10 cellular contexts compared by ENCODE assay signal in genomic region chr3:196620228-196620627, GRCh38. TPM values are rescaled to one million over a fixed set of nuclear protein-coding genes. Genes with fewer than 3 reads are reported as not detected.
A peak's percentile ranks its signal among the peaks of the same experiment; 100 is the strongest.
DNase-seq lines count a peak whose midpoint lies in the region; ATAC-seq, FAIRE-seq and TF ChIP-seq lines count a peak whose summit lies in the region.
"Had no signal": no experiment of that assay in that cellular context is flagged by ENCODE, and none has a peak within 500 bp of the region (broad histone marks: within the 10 kb centered on the region; RNA-seq: fewer than 3 reads in every experiment).

No MANE protein-coding gene starts in this region.

- H3K27me3 Mint-ChIP-seq in central memory CD8-positive, alpha-beta T cell = no peaks in the 10 kb centered on the region
- H3K27me3 Mint-ChIP-seq in nephron progenitor cell (ENCODE audit: low read depth, poor library complexity) (peaks cover 7% of the 10 kb centered on the region), WTC11 (ENCODE audit: low read depth) (no peaks in the 10 kb centered on the region; the same call in 1 of the 2 replicates)

- no peak for FAIRE-seq in small intestine (lab: Jason Lieb, UNC)

- ATAC-seq in GM18517 (IDR thresholded peaks at IDR 0.05; ENCODE audit: unreplicated experiment) (peak; percentile 73), HG03520 (IDR thresholded peaks at IDR 0.05; ENCODE audit: unreplicated experiment) (peak; percentile 63), WTC11 (no peak)
- ATAC-seq in central memory CD8-positive, alpha-beta T cell (replicated peaks; ENCODE audit: extremely low read depth, poor library complexity, severe bottlenecking) = no peak

- H3K36me3 ChIP-seq in small intestine (ENCODE audit: control insufficient read depth in 2 of 2, insufficient read depth in 2 of 2, low read length in 2 of 2) = no peaks in the 10 kb centered on the region

- peak overlapping the region; percentile 64 for H3K27ac Mint-ChIP-seq in central memory CD8-positive, alpha-beta T cell (ENCODE audit: low read depth)
- H3K27ac Mint-ChIP-seq in nephron progenitor cell = peak overlapping the region; percentile 92
- H3K27ac Mint-ChIP-seq in WTC11 = no peak overlapping the region

- no peaks in the 10 kb centered on the region for H3K9me3 Mint-ChIP-seq in central memory CD8-positive, alpha-beta T cell
- H3K9me3 Mint-ChIP-seq in nephron progenitor cell (no peaks in the 10 kb centered on the region), WTC11 (no peaks in the 10 kb centered on the region)

- DNase-seq in central memory CD8-positive, alpha-beta T cell (ENCODE audit: low spot score in 2 of 2) = no peak
- DNase-seq in nephron progenitor cell (no peak), small intestine (no peak), WTC11 (ENCODE audit: low spot score) (no peak), NCI-H146 (lab: John Stamatoyannopoulos, UW) (no peak)
- no peak for DNase-seq in effector CD8-positive, alpha-beta T cell (lab: John Stamatoyannopoulos, UW)
- DNase-seq: cortex of kidney had no signal

- POLR2A ChIA-PET in WTC11 (lab: Charles Lee) = no interaction called here

- no peak overlapping the region for H3K4me3 ChIP-seq in small intestine (ENCODE audit: low read depth in 1 of 2, low read length in 2 of 2)
- H3K4me3 ChIP-seq: skin epidermis had no signal

- peaks cover 26% of the 10 kb centered on the region for H3K4me1 Mint-ChIP-seq in central memory CD8-positive, alpha-beta T cell
- H3K4me1 Mint-ChIP-seq in nephron progenitor cell (peaks cover 25% of the 10 kb centered on the region), WTC11 (peaks cover 16% of the 10 kb centered on the region)

- WGBS in small intestine, 3 donors = 62 to 83% (median 81%) methylated on average over 11 of the region's 11 CpGs

- peak overlapping the region in 1 of 2 donors; percentile 26 for H3K27ac ChIP-seq in small intestine (ENCODE audit: low read depth in 1 of 2, low read length in 1 of 2)

- H3K27me3 ChIP-seq in small intestine (ENCODE audit: control insufficient read depth in 2 of 2, insufficient read depth in 2 of 2, low read length in 2 of 2) = no peaks in the 10 kb centered on the region

- no peak overlapping the region for H3K4me3 Mint-ChIP-seq in central memory CD8-positive, alpha-beta T cell
- H3K4me3 Mint-ChIP-seq in nephron progenitor cell (no peak overlapping the region), WTC11 (no peak overlapping the region)

- CTCF ChIA-PET in WTC11 (lab: Charles Lee) = interaction anchor here (0.6 kb wide), 1 partner anchor 11 kb away, joined by 3 read pairs; no protein-coding TSS in a partner anchor

- H3K4me1 ChIP-seq in small intestine (ENCODE audit: control insufficient read depth in 2 of 2, insufficient read depth in 1 of 2, low read depth in 1 of 2, low read length in 1 of 2) = no peaks in the 10 kb centered on the region

- H3K9me3 ChIP-seq in small intestine (ENCODE audit: control insufficient read depth, low read depth) = no peaks in the 10 kb centered on the region

- TF ChIP-seq CTCF in nephron progenitor cell (IDR thresholded peaks at IDR 0.05) (no peak), WTC11 (IDR thresholded peaks at IDR 0.05) (no peak)

- H3K36me3 Mint-ChIP-seq in central memory CD8-positive, alpha-beta T cell (ENCODE audit: insufficient read depth) = peaks cover 4% of the 10 kb centered on the region
- H3K36me3 Mint-ChIP-seq in nephron progenitor cell (ENCODE audit: low read depth) (no peaks in the 10 kb centered on the region), WTC11 (no peaks in the 10 kb centered on the region)

TF ChIP-seq in WTC11, 78 proteins besides CTCF, POLR2A, EP300 and RAD21:
- no peak for TF ChIP-seq TP53 (CRISPR knock-in tag; IDR thresholded peaks at IDR 0.05)
- TF ChIP-seq, protein P1, sequence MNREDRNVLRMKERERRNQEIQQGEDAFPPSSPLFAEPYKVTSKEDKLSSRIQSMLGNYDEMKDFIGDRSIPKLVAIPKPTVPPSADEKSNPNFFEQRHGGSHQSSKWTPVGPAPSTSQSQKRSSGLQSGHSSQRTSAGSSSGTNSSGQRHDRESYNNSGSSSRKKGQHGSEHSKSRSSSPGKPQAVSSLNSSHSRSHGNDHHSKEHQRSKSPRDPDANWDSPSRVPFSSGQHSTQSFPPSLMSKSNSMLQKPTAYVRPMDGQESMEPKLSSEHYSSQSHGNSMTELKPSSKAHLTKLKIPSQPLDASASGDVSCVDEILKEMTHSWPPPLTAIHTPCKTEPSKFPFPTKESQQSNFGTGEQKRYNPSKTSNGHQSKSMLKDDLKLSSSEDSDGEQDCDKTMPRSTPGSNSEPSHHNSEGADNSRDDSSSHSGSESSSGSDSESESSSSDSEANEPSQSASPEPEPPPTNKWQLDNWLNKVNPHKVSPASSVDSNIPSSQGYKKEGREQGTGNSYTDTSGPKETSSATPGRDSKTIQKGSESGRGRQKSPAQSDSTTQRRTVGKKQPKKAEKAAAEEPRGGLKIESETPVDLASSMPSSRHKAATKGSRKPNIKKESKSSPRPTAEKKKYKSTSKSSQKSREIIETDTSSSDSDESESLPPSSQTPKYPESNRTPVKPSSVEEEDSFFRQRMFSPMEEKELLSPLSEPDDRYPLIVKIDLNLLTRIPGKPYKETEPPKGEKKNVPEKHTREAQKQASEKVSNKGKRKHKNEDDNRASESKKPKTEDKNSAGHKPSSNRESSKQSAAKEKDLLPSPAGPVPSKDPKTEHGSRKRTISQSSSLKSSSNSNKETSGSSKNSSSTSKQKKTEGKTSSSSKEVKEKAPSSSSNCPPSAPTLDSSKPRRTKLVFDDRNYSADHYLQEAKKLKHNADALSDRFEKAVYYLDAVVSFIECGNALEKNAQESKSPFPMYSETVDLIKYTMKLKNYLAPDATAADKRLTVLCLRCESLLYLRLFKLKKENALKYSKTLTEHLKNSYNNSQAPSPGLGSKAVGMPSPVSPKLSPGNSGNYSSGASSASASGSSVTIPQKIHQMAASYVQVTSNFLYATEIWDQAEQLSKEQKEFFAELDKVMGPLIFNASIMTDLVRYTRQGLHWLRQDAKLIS (CRISPR knock-in tag; IDR thresholded peaks at IDR 0.05; ENCODE audit: borderline replicate concordance) = no peak
- TF ChIP-seq, protein P2, sequence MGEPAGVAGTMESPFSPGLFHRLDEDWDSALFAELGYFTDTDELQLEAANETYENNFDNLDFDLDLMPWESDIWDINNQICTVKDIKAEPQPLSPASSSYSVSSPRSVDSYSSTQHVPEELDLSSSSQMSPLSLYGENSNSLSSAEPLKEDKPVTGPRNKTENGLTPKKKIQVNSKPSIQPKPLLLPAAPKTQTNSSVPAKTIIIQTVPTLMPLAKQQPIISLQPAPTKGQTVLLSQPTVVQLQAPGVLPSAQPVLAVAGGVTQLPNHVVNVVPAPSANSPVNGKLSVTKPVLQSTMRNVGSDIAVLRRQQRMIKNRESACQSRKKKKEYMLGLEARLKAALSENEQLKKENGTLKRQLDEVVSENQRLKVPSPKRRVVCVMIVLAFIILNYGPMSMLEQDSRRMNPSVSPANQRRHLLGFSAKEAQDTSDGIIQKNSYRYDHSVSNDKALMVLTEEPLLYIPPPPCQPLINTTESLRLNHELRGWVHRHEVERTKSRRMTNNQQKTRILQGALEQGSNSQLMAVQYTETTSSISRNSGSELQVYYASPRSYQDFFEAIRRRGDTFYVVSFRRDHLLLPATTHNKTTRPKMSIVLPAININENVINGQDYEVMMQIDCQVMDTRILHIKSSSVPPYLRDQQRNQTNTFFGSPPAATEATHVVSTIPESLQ (CRISPR knock-in tag; IDR thresholded peaks at IDR 0.05) = no peak
- TF ChIP-seq, protein P3, sequence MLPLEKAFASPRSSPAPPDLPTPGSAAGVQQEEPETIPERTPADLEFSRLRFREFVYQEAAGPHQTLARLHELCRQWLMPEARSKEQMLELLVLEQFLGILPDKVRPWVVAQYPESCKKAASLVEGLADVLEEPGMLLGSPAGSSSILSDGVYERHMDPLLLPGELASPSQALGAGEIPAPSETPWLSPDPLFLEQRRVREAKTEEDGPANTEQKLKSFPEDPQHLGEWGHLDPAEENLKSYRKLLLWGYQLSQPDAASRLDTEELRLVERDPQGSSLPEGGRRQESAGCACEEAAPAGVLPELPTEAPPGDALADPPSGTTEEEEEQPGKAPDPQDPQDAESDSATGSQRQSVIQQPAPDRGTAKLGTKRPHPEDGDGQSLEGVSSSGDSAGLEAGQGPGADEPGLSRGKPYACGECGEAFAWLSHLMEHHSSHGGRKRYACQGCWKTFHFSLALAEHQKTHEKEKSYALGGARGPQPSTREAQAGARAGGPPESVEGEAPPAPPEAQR (CRISPR knock-in tag; IDR thresholded peaks at IDR 0.05) = no peak
- TF ChIP-seq TCF7 (CRISPR knock-in tag; IDR thresholded peaks at IDR 0.05; ENCODE audit: low read depth) = no peak
- no peak for TF ChIP-seq OVOL2 (CRISPR knock-in tag; IDR thresholded peaks at IDR 0.05; ENCODE audit: borderline replicate concordance)
- no peak for TF ChIP-seq CREM (CRISPR knock-in tag; IDR thresholded peaks at IDR 0.05)
- no peak for TF ChIP-seq FOXK1 (CRISPR knock-in tag; IDR thresholded peaks at IDR 0.05)
- no peak for TF ChIP-seq ESRRA (CRISPR knock-in tag; IDR thresholded peaks at IDR 0.05; ENCODE audit: borderline replicate concordance)
- TF ChIP-seq MYBL2 (CRISPR knock-in tag; IDR thresholded peaks at IDR 0.05) = no peak
- no peak for TF ChIP-seq PREB (CRISPR knock-in tag; IDR thresholded peaks at IDR 0.05; ENCODE audit: borderline replicate concordance)

RNA-seq across cellular contexts. Expression of gene NRROS, which starts 19.3 kb away (rescaled TPM):
- 1 to 10 TPM in 1 of 3 donors, under 1 TPM in 1, not detected in 1; 0.54 to 4.1 TPM for polyA plus RNA-seq in small intestine
- total RNA-seq in WTC11 (2021) = 3.1 to 5.1 TPM (median 4.9 TPM) in 3 replicates

RNA-seq across cellular contexts. Expression of gene FBXO45, which starts 51.8 kb away (rescaled TPM):
- 1 to 10 TPM; 3.2 to 8.3 (median 4.9) TPM for polyA plus RNA-seq in small intestine
- total RNA-seq in WTC11 (2021) = 15.0 to 16.1 TPM (median 15.4 TPM) in 3 replicates

RNA-seq across cellular contexts. Expression of gene WDR53, which starts 51.9 kb away (rescaled TPM):
- 1 to 10 TPM; 5.4 to 8.9 (median 7.3) TPM for polyA plus RNA-seq in small intestine
- total RNA-seq in WTC11 (2021) = 20.0 to 21.4 TPM (median 21.1 TPM) in 3 replicates

Comparison
In these comparisons a context has a peak if more than half of its experiments do, and no peak if none do; other contexts are left out.
1. ATAC-seq: peak in GM18517 (single experiment) and HG03520 (single experiment); none in central memory CD8-positive, alpha-beta T cell (single experiment) and WTC11 (single experiment).